30 cellular contexts compared by ENCODE assay signal in genomic region chr3:150687613-150688012, GRCh38. TPM values are rescaled to one million over a fixed set of nuclear protein-coding genes. Genes with fewer than 3 reads are reported as not detected.
"Had no signal": no experiment of that assay in that cellular context is flagged by ENCODE, and none has a peak within 500 bp of the region (broad histone marks: within the 10 kb centered on the region; RNA-seq: fewer than 3 reads in every experiment).

No MANE protein-coding gene starts in this region.

- H3K27ac ChIP-seq: stomach, suprapubic skin, testis, thoracic aorta, thyroid gland, tibial artery, tibial nerve, transverse colon, upper lobe of left lung, upper lobe of right lung, uterus, vagina had no signal

- ATAC-seq: stimulated activated effector memory CD8-positive, alpha-beta T cell treated with anti-CD3 and anti-CD28 coated beads, Interleukin-12 subunit alpha, Interleukin-12 subunit beta, amount 100 ng/mL, for 72 hours; stimulated activated memory B cell treated with anti-CD40 and anti-IgM and Interleukin-4, amounts not matched to agents 10 μg/mL and 1 μg/mL and 100 μg/mL, for 72 hours; stimulated activated naive B cell treated with anti-CD40 and anti-IgM and Interleukin-4, amounts not matched to agents 10 μg/mL and 1 μg/mL and 100 μg/mL, for 72 hours; stimulated activated naive CD8-positive, alpha-beta T cell treated with anti-CD3 and anti-CD28 coated beads, Interleukin-15, amount 100 ng/mL, for 72 hours; stimulated activated naive CD8-positive, alpha-beta T cell treated with anti-CD3 and anti-CD28 coated beads, Interleukin-15, Interleukin-2, amounts not matched to agents 100 U/mL and 50 U/mL, for 24 hours; upper lobe of right lung had no signal

- H3K27me3 Mint-ChIP-seq: stimulated activated memory B cell treated with anti-CD40 and anti-IgM and Interleukin-4, amounts not matched to agents 10 μg/mL and 1 μg/mL and 100 μg/mL, for 72 hours; stimulated activated naive B cell treated with anti-CD40 and anti-IgM and Interleukin-4, amounts not matched to agents 10 μg/mL and 1 μg/mL and 100 μg/mL, for 72 hours; stimulated activated naive CD8-positive, alpha-beta T cell treated with anti-CD3 and anti-CD28 coated beads, Interleukin-15, Interleukin-2, amounts not matched to agents 100 ng/mL and 50 ng/mL, for 24 hours; type B pancreatic cell had no signal

- H3K27ac Mint-ChIP-seq: stimulated activated effector memory CD8-positive, alpha-beta T cell treated with anti-CD3 and anti-CD28 coated beads, Interleukin-12 subunit alpha, Interleukin-12 subunit beta, amount 100 ng/mL, for 72 hours; stimulated activated memory B cell treated with anti-CD40 and anti-IgM and Interleukin-4, amounts not matched to agents 10 μg/mL and 1 μg/mL and 100 μg/mL, for 72 hours; stimulated activated naive B cell treated with anti-CD40 and anti-IgM and Interleukin-4, amounts not matched to agents 10 μg/mL and 1 μg/mL and 100 μg/mL, for 72 hours; stimulated activated naive CD8-positive, alpha-beta T cell treated with anti-CD3 and anti-CD28 coated beads, Interleukin-15, amount 100 ng/mL, for 72 hours; stimulated activated naive CD8-positive, alpha-beta T cell treated with anti-CD3 and anti-CD28 coated beads, Interleukin-15, Interleukin-2, amounts not matched to agents 100 ng/mL and 50 ng/mL, for 24 hours; type B pancreatic cell had no signal

- H3K4me1 Mint-ChIP-seq: stimulated activated effector memory CD8-positive, alpha-beta T cell treated with anti-CD3 and anti-CD28 coated beads, Interleukin-12 subunit alpha, Interleukin-12 subunit beta, amount 100 ng/mL, for 72 hours; stimulated activated naive CD8-positive, alpha-beta T cell treated with anti-CD3 and anti-CD28 coated beads, Interleukin-15, amount 100 ng/mL, for 72 hours had no signal

- H3K27me3 ChIP-seq: stomach, suprapubic skin, testis, thyroid gland, tibial artery, tibial nerve, transverse colon, upper lobe of left lung, upper lobe of right lung, uterus, vagina had no signal

- H3K4me3 Mint-ChIP-seq: stimulated activated effector memory CD8-positive, alpha-beta T cell treated with anti-CD3 and anti-CD28 coated beads, Interleukin-12 subunit alpha, Interleukin-12 subunit beta, amount 100 ng/mL, for 72 hours; stimulated activated memory B cell treated with anti-CD40 and anti-IgM and Interleukin-4, amounts not matched to agents 10 μg/mL and 1 μg/mL and 100 μg/mL, for 72 hours; stimulated activated naive B cell treated with anti-CD40 and anti-IgM and Interleukin-4, amounts not matched to agents 10 μg/mL and 1 μg/mL and 100 μg/mL, for 72 hours; stimulated activated naive CD8-positive, alpha-beta T cell treated with anti-CD3 and anti-CD28 coated beads, Interleukin-15, amount 100 ng/mL, for 72 hours; stimulated activated naive CD8-positive, alpha-beta T cell treated with anti-CD3 and anti-CD28 coated beads, Interleukin-15, Interleukin-2, amounts not matched to agents 100 ng/mL and 50 ng/mL, for 24 hours; type B pancreatic cell had no signal

- H3K36me3 Mint-ChIP-seq: stimulated activated effector memory CD8-positive, alpha-beta T cell treated with anti-CD3 and anti-CD28 coated beads, Interleukin-12 subunit alpha, Interleukin-12 subunit beta, amount 100 ng/mL, for 72 hours; stimulated activated memory B cell treated with anti-CD40 and anti-IgM and Interleukin-4, amounts not matched to agents 10 μg/mL and 1 μg/mL and 100 μg/mL, for 72 hours; stimulated activated naive B cell treated with anti-CD40 and anti-IgM and Interleukin-4, amounts not matched to agents 10 μg/mL and 1 μg/mL and 100 μg/mL, for 72 hours; type B pancreatic cell had no signal

- H3K9me3 Mint-ChIP-seq: stimulated activated effector memory CD8-positive, alpha-beta T cell treated with anti-CD3 and anti-CD28 coated beads, Interleukin-12 subunit alpha, Interleukin-12 subunit beta, amount 100 ng/mL, for 72 hours; stimulated activated memory B cell treated with anti-CD40 and anti-IgM and Interleukin-4, amounts not matched to agents 10 μg/mL and 1 μg/mL and 100 μg/mL, for 72 hours; stimulated activated naive B cell treated with anti-CD40 and anti-IgM and Interleukin-4, amounts not matched to agents 10 μg/mL and 1 μg/mL and 100 μg/mL, for 72 hours; stimulated activated naive CD8-positive, alpha-beta T cell treated with anti-CD3 and anti-CD28 coated beads, Interleukin-15, Interleukin-2, amounts not matched to agents 100 ng/mL and 50 ng/mL, for 24 hours; type B pancreatic cell had no signal

- H3K4me1 ChIP-seq: stomach, suprapubic skin, testis, thyroid gland, tibial artery, tibial nerve, transverse colon, upper lobe of left lung, upper lobe of right lung, uterus, vagina had no signal

- DNase-seq: stimulated activated CD4-positive, alpha-beta T cell treated with anti-CD3 and anti-CD28 coated beads, Interleukin-2, amount 100 ng/mL, for 48 hours; stimulated activated CD4-positive, alpha-beta T cell treated with anti-CD3 and anti-CD28 coated beads, Interleukin-4, amount 100 ng/mL, for 1 hour; stimulated activated CD4-positive, alpha-beta T cell treated with anti-CD3 and anti-CD28 coated beads, Interleukin-4, amount 100 ng/mL, for 24 hours; stimulated activated CD4-positive, alpha-beta T cell treated with anti-CD3 and anti-CD28 coated beads, Interleukin-4, amount 100 ng/mL, for 4 hours; stimulated activated CD8-positive, alpha-beta memory T cell treated with anti-CD3 and anti-CD28 coated beads, Interleukin-4, amount 100 ng/mL, for 48 hours; stimulated activated naive B cell treated with anti-CD40 and anti-IgM and Interleukin-4, amounts not matched to agents 10 μg/mL and 1 μg/mL and 100 μg/mL, for 72 hours; stimulated activated naive CD4-positive, alpha-beta T cell; stimulated activated naive CD4-positive, alpha-beta T cell treated with Interleukin-2 at 50 U/mL for 16 hours; stimulated activated naive CD8-positive, alpha-beta T cell treated with anti-CD3 and anti-CD28 coated beads, Interleukin-15, amount 100 ng/mL, for 72 hours; stimulated activated naive CD8-positive, alpha-beta T cell treated with anti-CD3 and anti-CD28 coated beads, Interleukin-15, Interleukin-2, amounts not matched to agents 100 U/mL and 50 U/mL, for 24 hours; stomach; substantia nigra; testis; thyroid gland; tibial artery; transverse colon; upper lobe of left lung; upper lobe of right lung; uterus had no signal

- H3K36me3 ChIP-seq: stomach, suprapubic skin, thoracic aorta, thyroid gland, tibial artery, tibial nerve, transverse colon, upper lobe of left lung, upper lobe of right lung, uterus, vagina had no signal

- H3K4me3 ChIP-seq: stomach, suprapubic skin, testis, thoracic aorta, thyroid gland, tibial artery, tibial nerve, transverse colon, upper lobe of left lung, upper lobe of right lung, uterus, vagina had no signal

- FAIRE-seq: urothelium cell line had no signal

- H3K9me3 ChIP-seq: suprapubic skin, testis, thoracic aorta, thyroid gland, tibial artery, upper lobe of right lung, uterus, vagina had no signal

RNA-seq across cellular contexts. Expression of gene ERICH6, which starts 16.1 kb away (rescaled TPM):
- total RNA-seq: subcutaneous adipose tissue, thoracic aorta, transverse colon, upper lobe of right lung, uterus, vagina had no signal
- polyA plus RNA-seq: stomach, urinary bladder had no signal
